Comparison of ENCODE assay signal across 8 cellular contexts in genomic region chr1:26471498-26472329, GRCh38. TPM values are rescaled to one million over a fixed set of nuclear protein-coding genes. Genes with fewer than 3 reads are reported as not detected.
DNase-seq lines count a peak whose midpoint lies in the region; ATAC-seq and TF ChIP-seq lines count a peak whose summit lies in the region.

No MANE protein-coding gene starts in this region.

- no peaks in the 10 kb centered on the region for H3K27me3 Mint-ChIP-seq in stimulated activated naive CD8-positive, alpha-beta T cell treated with anti-CD3 and anti-CD28 coated beads, Interleukin-15, amount 100 ng/mL, for 72 hours

- peak overlapping the region; percentile 99 to 100 for H3K27ac Mint-ChIP-seq in stimulated activated naive CD8-positive, alpha-beta T cell treated with anti-CD3 and anti-CD28 coated beads, Interleukin-15, amount 100 ng/mL, for 72 hours

- H3K27ac ChIP-seq in esophagus (ENCODE audit: low read depth in 2 of 2, low read length in 1 of 2) = peak overlapping the region; percentile 96 to 100

- H3K4me3 ChIP-seq in GM12865 (ENCODE audit: low read depth, low read length) (peak overlapping the region; percentile 73), esophagus (ENCODE audit: low read depth in 1 of 2, low read length in 2 of 2) (peak overlapping the region; percentile 34 to 98)

- H3K4me3 Mint-ChIP-seq in stimulated activated naive CD8-positive, alpha-beta T cell treated with anti-CD3 and anti-CD28 coated beads, Interleukin-15, amount 100 ng/mL, for 72 hours = peak overlapping the region; percentile 93 to 94

- H3K36me3 ChIP-seq in esophagus (ENCODE audit: control insufficient read depth in 2 of 2, insufficient read depth in 2 of 2, low read length in 1 of 2) = peaks cover 7 to 11% of the 10 kb centered on the region in 2 donors

- peaks cover 8 to 22% of the 10 kb centered on the region in 2 donors for H3K4me1 ChIP-seq in esophagus (ENCODE audit: control insufficient read depth in 2 of 2, insufficient read depth in 2 of 2, low read length in 1 of 2)

- peak; percentile 39 for DNase-seq in A172 (ENCODE audit: low spot score)
- peak; percentile 30 for DNase-seq in GM12865 (ENCODE audit: low read depth)
- DNase-seq in NCI-H446 (lab: John Stamatoyannopoulos, UW) = peak; percentile 87 to 93
- peak; percentile 32 for DNase-seq in activated CD4-positive, alpha-beta T cell treated with anti-CD3 and anti-CD28 coated beads, Interleukin-2, amount 50 U/mL, for 1 hour
- peak; percentile 54 for DNase-seq in mucosa of gallbladder (ENCODE audit: low spot score)
- DNase-seq in stimulated activated naive CD8-positive, alpha-beta T cell treated with anti-CD3 and anti-CD28 coated beads, Interleukin-15, amount 100 ng/mL, for 72 hours = no peak

- peak; percentile 4 for ATAC-seq in HG03135 (IDR thresholded peaks at IDR 0.05; ENCODE audit: unreplicated experiment)
- ATAC-seq in stimulated activated naive CD8-positive, alpha-beta T cell treated with anti-CD3 and anti-CD28 coated beads, Interleukin-15, amount 100 ng/mL, for 72 hours = peak; percentile 55

- H3K9me3 ChIP-seq in esophagus (ENCODE audit: control insufficient read depth in 2 of 2, insufficient read depth in 1 of 2, low read depth in 1 of 2, low read length in 1 of 2) = no peaks in the 10 kb centered on the region

- H3K27me3 ChIP-seq in esophagus (ENCODE audit: control insufficient read depth in 1 of 2, insufficient read depth in 2 of 2, low read length in 2 of 2) = no peaks in the 10 kb centered on the region

- H3K4me1 Mint-ChIP-seq in stimulated activated naive CD8-positive, alpha-beta T cell treated with anti-CD3 and anti-CD28 coated beads, Interleukin-15, amount 100 ng/mL, for 72 hours = peaks cover 56% of the 10 kb centered on the region

- WGBS in esophagus, 2 donors = 0 to 1% methylated on average over 54 to 56 of the region's 56 CpGs

- no peaks in the 10 kb centered on the region for H3K9me3 Mint-ChIP-seq in stimulated activated naive CD8-positive, alpha-beta T cell treated with anti-CD3 and anti-CD28 coated beads, Interleukin-15, amount 100 ng/mL, for 72 hours

- no peak for TF ChIP-seq CTCF in GM12865 (IDR thresholded peaks at IDR 0.05; ENCODE audit: insufficient read depth, low read depth, low read length, missing control alignments)

RNA-seq across cellular contexts. Expression of gene HMGN2, which starts 0.5 kb away (rescaled TPM):
- 470 and 477 TPM in 2 replicates for total RNA-seq in A172 (2014; rRNA removed; shearing (Covaris generic))
- polyA plus RNA-seq in esophagus = 100 to 1,000 TPM; 314 to 439 TPM
- 236 TPM for total RNA-seq in mucosa of gallbladder

RNA-seq across cellular contexts. Expression of gene DHDDS, which starts 39.6 kb away (rescaled TPM):
- total RNA-seq in A172 (2014; rRNA removed; shearing (Covaris generic)) = 36.1 and 61.3 TPM in 2 replicates
- 10 to 100 TPM; 22.6 to 29.3 TPM for polyA plus RNA-seq in esophagus
- total RNA-seq in mucosa of gallbladder = 42.3 TPM

RNA-seq across cellular contexts. Expression of gene RPS6KA1, which starts 57.8 kb away (rescaled TPM):
- 14.6 and 22.2 TPM in 2 replicates for total RNA-seq in A172 (2014; rRNA removed; shearing (Covaris generic))
- 10 to 100 TPM in 1 of 2 donors, 1 to 10 TPM in 1; 9.6 to 15.0 TPM for polyA plus RNA-seq in esophagus
- 49.2 TPM for total RNA-seq in mucosa of gallbladder

Comparison
In these comparisons a context has a peak if more than half of its experiments do, and no peak if none do; other contexts are left out.
1. DNase-seq: peak in A172 (single experiment), GM12865 (single experiment), NCI-H446 (2 of 2), activated CD4-positive, alpha-beta T cell treated with anti-CD3 and anti-CD28 coated beads, Interleukin-2, amount 50 U/mL, for 1 hour (single experiment) and mucosa of gallbladder (single experiment); none in stimulated activated naive CD8-positive, alpha-beta T cell treated with anti-CD3 and anti-CD28 coated beads, Interleukin-15, amount 100 ng/mL, for 72 hours (0 of 2).